17 cellular contexts compared by ENCODE assay signal in genomic region chr21:34261841-34262832, GRCh38.
DNase-seq lines count a peak whose midpoint lies in the region; ATAC-seq, FAIRE-seq and TF ChIP-seq lines count a peak whose summit lies in the region.
"Had no signal": no experiment of that assay in that cellular context is flagged by ENCODE, and none has a peak within 500 bp of the region (broad histone marks: within the 10 kb centered on the region; RNA-seq: fewer than 3 reads in every experiment).

No MANE protein-coding gene starts in this region.

- FAIRE-seq in kidney (lab: Jason Lieb, UNC) = no peak
- FAIRE-seq: GM19239 had no signal

- H3K4me1 ChIP-seq in kidney (ENCODE audit: control insufficient read depth in 1 of 2, insufficient read depth in 1 of 2, low read depth in 1 of 2, low read length in 2 of 2) (no peaks in the 10 kb centered on the region), MM.1S (ENCODE audit: low read length) (no peaks in the 10 kb centered on the region)

- no peak overlapping the region for H3K4me2 ChIP-seq in MM.1S (ENCODE audit: low read depth, low read length)

- H3K27ac ChIP-seq in caudate nucleus (ENCODE audit: low read depth, low read length) = peak overlapping the region; percentile 39
- peak overlapping the region; percentile 63 for H3K27ac ChIP-seq in layer of hippocampus (ENCODE audit: low read depth, low read length)
- no peak overlapping the region for H3K27ac ChIP-seq in kidney (ENCODE audit: low read depth in 2 of 2, low read length in 2 of 2)
- no peak overlapping the region for H3K27ac ChIP-seq in MM.1S (ENCODE audit: low read length)
- H3K27ac ChIP-seq: GM23248 had no signal

- H4K20me1 ChIP-seq in MM.1S (ENCODE audit: insufficient read depth, low read length) = no peaks in the 10 kb centered on the region

- intact Hi-C loops in sciatic nerve (cut with DNase I) (no loop called here), kidney (cut with DNase I) (no loop called here)

- TF ChIP-seq CTCF in kidney (IDR thresholded peaks at IDR 0.05; ENCODE audit: borderline replicate concordance, extremely low read depth, insufficient read depth) (no peak), MM.1S (IDR thresholded peaks at IDR 0.05; ENCODE audit: low read length) (no peak)

- H3K9me3 ChIP-seq in kidney (ENCODE audit: control insufficient read depth in 1 of 2, low read length in 2 of 2) (no peaks in the 10 kb centered on the region), MM.1S (replicated peaks; ENCODE audit: insufficient read depth, low read length) (no peaks in the 10 kb centered on the region)

- peak; percentile 62 for DNase-seq in DMS79 treated with DMSO at 0.1 percent for 48 hours (lab: John Stamatoyannopoulos, UW)
- no peak for DNase-seq in caudate nucleus (lab: John Stamatoyannopoulos, UW)
- DNase-seq in sciatic nerve (ENCODE audit: low spot score) = no peak
- no peak for DNase-seq in kidney
- no peak for DNase-seq in MM.1S
- DNase-seq: AML-193, GF-D8, GM23248, Karpas-422, NCI-H1417, NCI-H2029, NCI-H2171 treated with DMSO at 0.1 percent for 48 hours, NCI-H510A treated with DMSO at 0.1 percent for 48 hours had no signal

- H3K79me2 ChIP-seq in MM.1S (ENCODE audit: low read length) = no peaks in the 10 kb centered on the region

- H3K9ac ChIP-seq in kidney (ENCODE audit: low read length in 2 of 2) (no peak overlapping the region), MM.1S (ENCODE audit: low read length) (no peak overlapping the region)
- H3K9ac ChIP-seq: GM23248 had no signal

- H3K27me3 ChIP-seq in layer of hippocampus (ENCODE audit: control insufficient read depth, insufficient read depth, low read length) (no peaks in the 10 kb centered on the region), MM.1S (replicated peaks; ENCODE audit: insufficient read depth, low read length) (no peaks in the 10 kb centered on the region)

- H3K36me3 ChIP-seq in kidney (ENCODE audit: control insufficient read depth in 1 of 2, insufficient read depth in 2 of 2, low read length in 2 of 2) (no peaks in the 10 kb centered on the region), MM.1S (replicated peaks; ENCODE audit: insufficient read depth, low read length) (no peaks in the 10 kb centered on the region)

- ATAC-seq in sciatic nerve = peak; percentile 51
- ATAC-seq in HG02759 (IDR thresholded peaks at IDR 0.05; ENCODE audit: unreplicated experiment) = no peak
- ATAC-seq: HCT116 had no signal

- no peaks in the 10 kb centered on the region for H3F3A ChIP-seq in MM.1S (ENCODE audit: insufficient read depth, low read length)

- H3K4me3 ChIP-seq in kidney (ENCODE audit: low read length in 2 of 2) = no peak overlapping the region
- no peak overlapping the region for H3K4me3 ChIP-seq in MM.1S (ENCODE audit: low read length)
- H3K4me3 ChIP-seq: GM23248 had no signal

- no peak overlapping the region for H2AFZ ChIP-seq in MM.1S (ENCODE audit: low read length)
- H2AFZ ChIP-seq: GM23248 had no signal

- no peaks in the 10 kb centered on the region for H3K9me2 ChIP-seq in MM.1S (replicated peaks; ENCODE audit: insufficient read depth, low read length)

Comparison
In these comparisons a context has a peak if more than half of its experiments do, and no peak if none do; other contexts are left out.
1. H3K27ac ChIP-seq: peak in caudate nucleus (single experiment) and layer of hippocampus (single experiment); none in kidney (0 of 2) and MM.1S (single experiment).